ENCODE assay signal across 1 cellular context in the genomic region with DNA sequence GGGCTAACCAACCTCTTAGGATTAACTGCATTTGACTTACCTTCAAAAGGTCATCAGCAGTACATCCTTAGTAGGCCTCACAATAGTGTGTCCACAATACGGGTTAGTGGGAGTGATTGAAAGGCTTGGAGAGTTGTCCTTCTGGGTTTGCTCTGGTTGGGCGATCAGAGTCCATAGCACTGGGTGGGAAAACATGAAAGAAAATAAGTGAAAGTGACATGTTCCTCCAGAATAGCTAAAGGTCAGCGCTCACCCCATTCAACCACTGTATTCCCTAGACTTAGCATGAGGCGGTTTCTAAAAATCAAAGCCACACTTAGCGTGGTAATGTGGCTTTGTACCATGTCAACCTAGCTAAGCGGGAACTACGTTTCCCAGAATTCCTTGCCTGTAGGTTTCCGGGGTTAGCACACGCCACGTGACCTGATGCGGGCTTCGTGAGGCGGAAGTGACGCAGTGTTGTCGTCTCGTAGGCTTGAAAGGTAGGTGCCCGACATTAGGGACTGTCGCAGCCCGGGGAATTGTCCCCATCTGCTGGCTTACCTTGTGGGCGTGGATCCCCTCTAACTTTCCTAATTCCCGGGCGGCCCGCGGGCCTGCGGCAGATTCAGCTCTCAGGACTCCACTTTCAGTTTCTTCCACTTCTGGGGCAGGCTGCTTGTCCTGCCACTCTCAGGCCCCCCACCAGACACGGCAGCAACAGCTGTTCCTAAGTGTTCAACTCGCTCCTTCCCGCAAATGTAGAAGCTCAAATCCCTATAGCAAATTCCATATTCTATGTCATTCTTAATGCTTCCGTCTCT.
TF ChIP-seq lines count a peak whose summit lies in the region.

No MANE protein-coding gene starts in this region.

TF ChIP-seq in GM12878, 131 proteins besides CTCF, POLR2A, EP300 and RAD21 (continued from another document and continues in another):
- no peak for TF ChIP-seq ZBTB11 (CRISPR knock-in tag; IDR thresholded peaks at IDR 0.05)
- TF ChIP-seq NR2C1 (IDR thresholded peaks at IDR 0.05), result peak; percentile 95
- peak; percentile 54; the same call in 1 of the 2 replicates for TF ChIP-seq TAF1 (IDR thresholded peaks at IDR 0.05; ENCODE audit: borderline replicate concordance, low read depth, low read length)
- TF ChIP-seq ESRRA (IDR thresholded peaks at IDR 0.05; ENCODE audit: low read length), result no peak
- TF ChIP-seq NFXL1 (IDR thresholded peaks at IDR 0.05; ENCODE audit: borderline replicate concordance), result no peak
- TF ChIP-seq POLR2AphosphoS5 (IDR thresholded peaks at IDR 0.05; ENCODE audit: low read length), result peak; percentile 93
- TF ChIP-seq CHD2 (IDR thresholded peaks at IDR 0.05; ENCODE audit: borderline replicate concordance, low read depth, low read length), result no peak
- TF ChIP-seq EGR1 (IDR thresholded peaks at IDR 0.05; ENCODE audit: borderline replicate concordance in 1 of 2, low read depth in 2 of 2, low read length in 2 of 2), result no peak
- TF ChIP-seq TCF3 (IDR thresholded peaks at IDR 0.05; ENCODE audit: borderline replicate concordance, insufficient read depth, low read depth, low read length), result no peak
- TF ChIP-seq YBX1 (IDR thresholded peaks at IDR 0.05), result no peak
- TF ChIP-seq BHLHE40 (IDR thresholded peaks at IDR 0.05; ENCODE audit: borderline replicate concordance in 1 of 2, low read depth in 2 of 2, low read length in 1 of 2), result peak; percentile 66 to 77; a peak in 3 of 4 replicates
- TF ChIP-seq ZNF207 (IDR thresholded peaks at IDR 0.05; ENCODE audit: borderline replicate concordance), result peak; percentile 76; the same call in 1 of the 2 replicates
- peak; percentile 90 for TF ChIP-seq SIX5 (IDR thresholded peaks at IDR 0.05; ENCODE audit: low read depth, low read length, severe bottlenecking)
- peak; percentile 94 for TF ChIP-seq RELA (IDR thresholded peaks at IDR 0.05; ENCODE audit: borderline replicate concordance, partially characterized antibody)
- peak; percentile 89 for TF ChIP-seq IKZF1 (conservative IDR thresholded peaks at IDR 0.05)
- TF ChIP-seq BCL3 (IDR thresholded peaks at IDR 0.05; ENCODE audit: borderline replicate concordance, insufficient read depth, low read depth, low read length, poor library complexity, severe bottlenecking), result no peak
- 0 out of 2 replicates have a peak, but pooled peaks have one; percentile 11 for TF ChIP-seq TCF12 (IDR thresholded peaks at IDR 0.05; ENCODE audit: low read depth, low read length)
- no peak for TF ChIP-seq KLF5 (IDR thresholded peaks at IDR 0.05; ENCODE audit: partially characterized antibody)
- peak; percentile 93 for TF ChIP-seq ZBTB40 (IDR thresholded peaks at IDR 0.05; ENCODE audit: borderline replicate concordance)
- peak; percentile 37; the same call in 1 of the 2 replicates for TF ChIP-seq EED (IDR thresholded peaks at IDR 0.05; ENCODE audit: low read depth)
- no peak for TF ChIP-seq E2F4 (IDR thresholded peaks at IDR 0.05; ENCODE audit: low read depth, low read length)
- TF ChIP-seq, protein P1, sequence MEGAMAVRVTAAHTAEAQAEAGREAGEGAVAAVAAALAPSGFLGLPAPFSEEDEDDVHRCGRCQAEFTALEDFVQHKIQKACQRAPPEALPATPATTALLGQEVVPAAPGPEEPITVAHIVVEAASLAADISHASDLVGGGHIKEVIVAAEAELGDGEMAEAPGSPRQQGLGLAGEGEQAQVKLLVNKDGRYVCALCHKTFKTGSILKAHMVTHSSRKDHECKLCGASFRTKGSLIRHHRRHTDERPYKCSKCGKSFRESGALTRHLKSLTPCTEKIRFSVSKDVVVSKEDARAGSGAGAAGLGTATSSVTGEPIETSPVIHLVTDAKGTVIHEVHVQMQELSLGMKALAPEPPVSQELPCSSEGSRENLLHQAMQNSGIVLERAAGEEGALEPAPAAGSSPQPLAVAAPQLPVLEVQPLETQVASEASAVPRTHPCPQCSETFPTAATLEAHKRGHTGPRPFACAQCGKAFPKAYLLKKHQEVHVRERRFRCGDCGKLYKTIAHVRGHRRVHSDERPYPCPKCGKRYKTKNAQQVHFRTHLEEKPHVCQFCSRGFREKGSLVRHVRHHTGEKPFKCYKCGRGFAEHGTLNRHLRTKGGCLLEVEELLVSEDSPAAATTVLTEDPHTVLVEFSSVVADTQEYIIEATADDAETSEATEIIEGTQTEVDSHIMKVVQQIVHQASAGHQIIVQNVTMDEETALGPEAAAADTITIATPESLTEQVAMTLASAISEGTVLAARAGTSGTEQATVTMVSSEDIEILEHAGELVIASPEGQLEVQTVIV (IDR thresholded peaks at IDR 0.05; ENCODE audit: borderline replicate concordance, partially characterized antibody), result no peak
- TF ChIP-seq NR2C2 (IDR thresholded peaks at IDR 0.05; ENCODE audit: borderline replicate concordance, control insufficient read depth, insufficient read length, low read depth), result no peak
- no peak for TF ChIP-seq MTA3 (IDR thresholded peaks at IDR 0.05; ENCODE audit: borderline replicate concordance, low read length)
- TF ChIP-seq STAT3 (IDR thresholded peaks at IDR 0.05; ENCODE audit: low read depth, low read length), result no peak
- no peak for TF ChIP-seq LARP7 (IDR thresholded peaks at IDR 0.05)
- TF ChIP-seq ZNF622 (IDR thresholded peaks at IDR 0.05), result no peak
- TF ChIP-seq HDAC2 (IDR thresholded peaks at IDR 0.05), result no peak
- TF ChIP-seq CHD1 (IDR thresholded peaks at IDR 0.05; ENCODE audit: low read depth, low read length), result no peak
- peak; percentile 26; the same call in 1 of the 2 replicates for TF ChIP-seq SMC3 (IDR thresholded peaks at IDR 0.05; ENCODE audit: borderline replicate concordance, low read length)
- TF ChIP-seq CBX5 (IDR thresholded peaks at IDR 0.05; ENCODE audit: low read depth), result no peak
- no peak for TF ChIP-seq RBBP5 (conservative IDR thresholded peaks at IDR 0.05)
- 0 out of 2 replicates have a peak, but pooled peaks have one; percentile 22 for TF ChIP-seq IRF3 (IDR thresholded peaks at IDR 0.05)
- no peak for TF ChIP-seq NRF1 (conservative IDR thresholded peaks at IDR 0.05; ENCODE audit: low read depth, low read length)
- TF ChIP-seq ATF2 (IDR thresholded peaks at IDR 0.05; ENCODE audit: low read length), result no peak
- peak; percentile 71 for TF ChIP-seq YY1 (IDR thresholded peaks at IDR 0.05; ENCODE audit: low read depth, low read length)
- no peak for TF ChIP-seq FOXM1 (IDR thresholded peaks at IDR 0.05; ENCODE audit: low read depth, low read length)
- TF ChIP-seq WRNIP1 (IDR thresholded peaks at IDR 0.05; ENCODE audit: borderline replicate concordance, low read depth, low read length), result no peak
- no peak for TF ChIP-seq SREBF2 (IDR thresholded peaks at IDR 0.05; ENCODE audit: low read length)
- TF ChIP-seq MEF2B (IDR thresholded peaks at IDR 0.05; ENCODE audit: partially characterized antibody, poor library complexity, severe bottlenecking), result no peak
- TF ChIP-seq, protein P2, sequence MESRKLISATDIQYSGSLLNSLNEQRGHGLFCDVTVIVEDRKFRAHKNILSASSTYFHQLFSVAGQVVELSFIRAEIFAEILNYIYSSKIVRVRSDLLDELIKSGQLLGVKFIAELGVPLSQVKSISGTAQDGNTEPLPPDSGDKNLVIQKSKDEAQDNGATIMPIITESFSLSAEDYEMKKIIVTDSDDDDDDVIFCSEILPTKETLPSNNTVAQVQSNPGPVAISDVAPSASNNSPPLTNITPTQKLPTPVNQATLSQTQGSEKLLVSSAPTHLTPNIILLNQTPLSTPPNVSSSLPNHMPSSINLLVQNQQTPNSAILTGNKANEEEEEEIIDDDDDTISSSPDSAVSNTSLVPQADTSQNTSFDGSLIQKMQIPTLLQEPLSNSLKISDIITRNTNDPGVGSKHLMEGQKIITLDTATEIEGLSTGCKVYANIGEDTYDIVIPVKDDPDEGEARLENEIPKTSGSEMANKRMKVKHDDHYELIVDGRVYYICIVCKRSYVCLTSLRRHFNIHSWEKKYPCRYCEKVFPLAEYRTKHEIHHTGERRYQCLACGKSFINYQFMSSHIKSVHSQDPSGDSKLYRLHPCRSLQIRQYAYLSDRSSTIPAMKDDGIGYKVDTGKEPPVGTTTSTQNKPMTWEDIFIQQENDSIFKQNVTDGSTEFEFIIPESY (IDR thresholded peaks at IDR 0.05), result no peak
- peak; percentile 95 for TF ChIP-seq CREB1 (IDR thresholded peaks at IDR 0.05; ENCODE audit: low read depth)
- no peak for TF ChIP-seq MYC (IDR thresholded peaks at IDR 0.05; ENCODE audit: insufficient read depth, insufficient read length, insufficient replicate concordance, low read length, severe bottlenecking)
